Comparison of ENCODE assay signal across 12 cellular contexts in genomic region chr1:145233631-145233961, GRCh38. TPM values are rescaled to one million over a fixed set of nuclear protein-coding genes. Genes with fewer than 3 reads are reported as not detected.
DNase-seq lines count a peak whose midpoint lies in the region; ATAC-seq and TF ChIP-seq lines count a peak whose summit lies in the region.
"Not testable (repeated sequence)": the region's sequence is repeated elsewhere in the genome, so short reads cannot be mapped to it uniquely, and the experiment has no call there.
"Had no signal": no experiment of that assay in that cellular context is flagged by ENCODE, and none has a peak within 500 bp of the region (broad histone marks: within the 10 kb centered on the region; RNA-seq: fewer than 3 reads in every experiment).

No MANE protein-coding gene starts in this region.

- not testable (repeated sequence) for H3K27me3 Mint-ChIP-seq in CD8-positive, alpha-beta T cell (ENCODE audit: low read depth); T-cell; activated T-cell treated with anti-CD3 and anti-CD28 coated beads, Interleukin-2, amount 50 U/mL, for 4 hours (ENCODE audit: low read depth); activated naive CD8-positive, alpha-beta T cell treated with anti-CD3 and anti-CD28 coated beads, Interleukin-2, amount 50 U/mL, for 24 hours; memory B cell

- POLR2A ChIA-PET in CD8-positive, alpha-beta T cell (lab: Charles Lee); T-cell (lab: Charles Lee): not testable (repeated sequence)

- not testable (repeated sequence) for TF ChIP-seq CTCF in CD8-positive, alpha-beta T cell (IDR thresholded peaks at IDR 0.05)

- not testable (repeated sequence) for H3K4me3 Mint-ChIP-seq in CD8-positive, alpha-beta T cell; T-cell; activated T-cell treated with anti-CD3 and anti-CD28 coated beads, Interleukin-2, amount 50 U/mL, for 4 hours; activated naive CD8-positive, alpha-beta T cell treated with anti-CD3 and anti-CD28 coated beads, Interleukin-2, amount 50 U/mL, for 24 hours; memory B cell

- H3K36me3 ChIP-seq in CD8-positive, alpha-beta T cell (ENCODE audit: insufficient read depth, low read length), result not testable (repeated sequence)

- not testable (repeated sequence) for H3K4me3 ChIP-seq in CD8-positive, alpha-beta T cell (ENCODE audit: low read depth, low read length)

- not testable (repeated sequence) for H3K9me3 ChIP-seq in CD8-positive, alpha-beta T cell (ENCODE audit: low read length)

- H3K4me1 Mint-ChIP-seq in CD8-positive, alpha-beta T cell (ENCODE audit: low read depth), result peaks cover 20% of the 10 kb centered on the region
- H3K4me1 Mint-ChIP-seq in T-cell, result peaks cover 0 to 18% (median 16%) of the 10 kb centered on the region in 3 donors
- H3K4me1 Mint-ChIP-seq in activated T-cell treated with anti-CD3 and anti-CD28 coated beads, Interleukin-2, amount 50 U/mL, for 4 hours (ENCODE audit: low read depth); memory B cell: not testable (repeated sequence)
- peaks cover 22% of the 10 kb centered on the region for H3K4me1 Mint-ChIP-seq in activated naive CD8-positive, alpha-beta T cell treated with anti-CD3 and anti-CD28 coated beads, Interleukin-2, amount 50 U/mL, for 24 hours

- peak; percentile 79 for ATAC-seq in CD8-positive, alpha-beta T cell
- ATAC-seq in T-cell (replicated peaks in 1 of 4) (peak; percentile 19 to 81 (median 24)), memory B cell (ENCODE audit: low read depth) (peak; percentile 34)
- peak; percentile 33 to 42 for ATAC-seq in activated T-cell treated with anti-CD3 and anti-CD28 coated beads, Interleukin-2, amount 50 U/mL, for 4 hours
- peak; percentile 70 for ATAC-seq in activated naive CD8-positive, alpha-beta T cell treated with anti-CD3 and anti-CD28 coated beads, Interleukin-2, amount 50 U/mL, for 24 hours
- ATAC-seq in stimulated activated naive CD8-positive, alpha-beta T cell treated with anti-CD3 and anti-CD28 coated beads, Interleukin-15, Interleukin-2, amounts not matched to agents 100 U/mL and 50 U/mL, for 24 hours, result peak; percentile 54

- CTCF ChIA-PET in CD8-positive, alpha-beta T cell (lab: Charles Lee); T-cell (lab: Charles Lee): not testable (repeated sequence)

- intact Hi-C loops in CD8-positive, alpha-beta T cell (cut with DNase I, micrococcal nuclease), result not testable (repeated sequence)

- H3K27ac ChIP-seq in CD8-positive, alpha-beta T cell (ENCODE audit: low read depth, low read length), result not testable (repeated sequence)

- H3K4me1 ChIP-seq in CD8-positive, alpha-beta T cell (ENCODE audit: insufficient read depth, low read length), result not testable (repeated sequence)

- H3K27me3 ChIP-seq in CD8-positive, alpha-beta T cell (ENCODE audit: insufficient read depth, low read length), result not testable (repeated sequence)

- not testable (repeated sequence) for H3K27ac Mint-ChIP-seq in CD8-positive, alpha-beta T cell; T-cell; activated naive CD8-positive, alpha-beta T cell treated with anti-CD3 and anti-CD28 coated beads, Interleukin-2, amount 50 U/mL, for 24 hours; memory B cell

- not testable (repeated sequence) for H3K9me3 Mint-ChIP-seq in CD8-positive, alpha-beta T cell; T-cell; activated T-cell treated with anti-CD3 and anti-CD28 coated beads, Interleukin-2, amount 50 U/mL, for 4 hours; activated naive CD8-positive, alpha-beta T cell treated with anti-CD3 and anti-CD28 coated beads, Interleukin-2, amount 50 U/mL, for 24 hours; memory B cell

- not testable (repeated sequence) for DNase-seq in CD8-positive, alpha-beta T cell; T-cell; activated T-cell treated with anti-CD3 and anti-CD28 coated beads, Interleukin-2, amount 50 U/mL, for 4 hours; activated naive CD8-positive, alpha-beta T cell treated with anti-CD3 and anti-CD28 coated beads, Interleukin-2, amount 50 U/mL, for 24 hours; memory B cell (ENCODE audit: low spot score in 2 of 2)
- DNase-seq in stimulated activated naive CD8-positive, alpha-beta T cell treated with anti-CD3 and anti-CD28 coated beads, Interleukin-15, Interleukin-2, amounts not matched to agents 100 U/mL and 50 U/mL, for 24 hours, result peak; percentile 3

- not testable (repeated sequence) for H3K36me3 Mint-ChIP-seq in CD8-positive, alpha-beta T cell; T-cell; activated T-cell treated with anti-CD3 and anti-CD28 coated beads, Interleukin-2, amount 50 U/mL, for 4 hours (ENCODE audit: insufficient read depth); activated naive CD8-positive, alpha-beta T cell treated with anti-CD3 and anti-CD28 coated beads, Interleukin-2, amount 50 U/mL, for 24 hours (ENCODE audit: low read depth); memory B cell

RNA-seq across cellular contexts. Expression of gene PPIAL4D, which starts 8.4 kb away (rescaled TPM):
- not detected for total RNA-seq in CD8-positive, alpha-beta T cell
- total RNA-seq in T-cell, result 1 to 10 TPM in 1 of 5 donors, under 1 TPM in 1, not detected in 3; 0.98 to 1.4 TPM
- not detected for total RNA-seq in activated T-cell treated with anti-CD3 and anti-CD28 coated beads, Interleukin-2, amount 50 U/mL, for 4 hours
- total RNA-seq: B cell; CD8-positive, alpha-beta memory T cell; G401; GM12878; H1; H9 had no signal

Comparison
In these comparisons a context has a peak if more than half of its experiments do, and no peak if none do; other contexts are left out.
1. ATAC-seq: peak in every context shown above with its lines; median percentile 79 in CD8-positive, alpha-beta T cell; 70 in activated naive CD8-positive, alpha-beta T cell treated with anti-CD3 and anti-CD28 coated beads, Interleukin-2, amount 50 U/mL, for 24 hours; 54 in stimulated activated naive CD8-positive, alpha-beta T cell treated with anti-CD3 and anti-CD28 coated beads, Interleukin-15, Interleukin-2, amounts not matched to agents 100 U/mL and 50 U/mL, for 24 hours; 38 in activated T-cell treated with anti-CD3 and anti-CD28 coated beads, Interleukin-2, amount 50 U/mL, for 4 hours; 34 in memory B cell; 24 in T-cell.